22 cellular contexts compared by ENCODE assay signal in the genomic region with DNA sequence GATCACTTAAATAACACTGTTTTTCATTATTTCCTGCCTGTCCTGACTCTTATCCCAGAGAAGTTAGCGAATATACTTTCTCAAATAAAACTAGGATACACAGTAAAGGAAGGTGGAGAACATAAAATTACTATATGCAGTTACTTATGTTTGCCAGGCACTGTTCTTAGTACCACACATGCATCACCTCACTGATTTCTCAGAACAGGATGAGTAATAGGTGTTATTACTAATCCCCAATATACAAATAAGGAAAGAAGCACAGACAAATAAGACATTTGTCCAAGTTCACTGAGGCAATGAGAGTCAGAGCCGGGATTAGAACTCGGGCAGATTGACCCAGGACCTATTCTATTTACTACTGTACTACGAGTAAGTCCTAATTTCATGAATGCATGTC.
DNase-seq lines count a peak whose midpoint lies in the region; ATAC-seq and TF ChIP-seq lines count a peak whose summit lies in the region.
"Had no signal": no experiment of that assay in that cellular context is flagged by ENCODE, and none has a peak within 500 bp of the region (broad histone marks: within the 10 kb centered on the region; RNA-seq: fewer than 3 reads in every experiment).

No MANE protein-coding gene starts in this region.

- H4K20me1 ChIP-seq in GM23248 (ENCODE audit: insufficient read depth) (no peaks in the 10 kb centered on the region), mammary epithelial cell (ENCODE audit: insufficient read depth, low read length) (no peaks in the 10 kb centered on the region)
- H4K20me1 ChIP-seq: BLaER1 treated with 17β-estradiol and CSF1 and Interleukin-3, amounts not matched to agents 10 nM and 100 nM had no signal

- peak; percentile 42 for ATAC-seq in activated CD8-positive, alpha-beta T cell treated with anti-CD3 and anti-CD28 coated beads for 36 hours
- no peak for ATAC-seq in activated CD8-positive, alpha-beta T cell treated with anti-CD3 and anti-CD28 coated beads, Interleukin-2, amount 10 ng/mL, durations not matched to agents 7 days and 5 days
- no peak for ATAC-seq in activated CD8-positive, alpha-beta memory T cell treated with anti-CD3 and anti-CD28 coated beads, Interleukin-2, amount 10 ng/mL, durations not matched to agents 7 days and 5 days
- ATAC-seq: GM23338 had no signal

- H3K4me3 ChIP-seq in GM23248 (no peak overlapping the region), mammary epithelial cell (replicated peaks in 1 of 3; ENCODE audit: insufficient read depth in 1 of 3, low read depth in 2 of 3, low read length in 3 of 3) (no peak overlapping the region)
- H3K4me3 ChIP-seq: BLaER1 treated with 17β-estradiol and CSF1 and Interleukin-3, amounts not matched to agents 10 nM and 100 nM; GM23338; HAP-1 had no signal

- no TSS peak for BruUV-seq in mammary epithelial cell (replicated peaks; lab: Mats Ljungman, UMichigan)

- intact Hi-C loops in activated CD8-positive, alpha-beta T cell treated with anti-CD3 and anti-CD28 coated beads for 36 hours (cut with micrococcal nuclease): no loop called here
- intact Hi-C loops in mammary epithelial cell (cut with micrococcal nuclease): no loop called here

- no peaks in the 10 kb centered on the region for H3F3A ChIP-seq in GM23248 (ENCODE audit: insufficient read depth)

- CTCF ChIA-PET in activated CD8-positive, alpha-beta T cell treated with anti-CD3 and anti-CD28 coated beads for 36 hours (lab: Charles Lee): no interaction called here
- CTCF ChIA-PET in activated CD8-positive, alpha-beta T cell treated with anti-CD3 and anti-CD28 coated beads, Interleukin-2, amount 10 ng/mL, durations not matched to agents 7 days and 5 days (lab: Charles Lee): no interaction called here
- CTCF ChIA-PET in mammary epithelial cell (lab: Charles Lee; ENCODE audit: low non-redundant PET): no interaction called here
- CTCF ChIA-PET in activated CD8-positive, alpha-beta memory T cell treated with anti-CD3 and anti-CD28 coated beads, Interleukin-2, amount 10 ng/mL, durations not matched to agents 7 days and 5 days (lab: Charles Lee): no interaction called here

- no peaks in the 10 kb centered on the region for H3K4me1 Mint-ChIP-seq in activated CD8-positive, alpha-beta T cell treated with anti-CD3 and anti-CD28 coated beads for 36 hours (ENCODE audit: low read depth)
- no peaks in the 10 kb centered on the region for H3K4me1 Mint-ChIP-seq in activated CD8-positive, alpha-beta T cell treated with anti-CD3 and anti-CD28 coated beads, Interleukin-2, amount 10 ng/mL, durations not matched to agents 7 days and 5 days (ENCODE audit: low read depth)
- H3K4me1 Mint-ChIP-seq in activated CD8-positive, alpha-beta memory T cell treated with anti-CD3 and anti-CD28 coated beads, Interleukin-2, amount 10 ng/mL, durations not matched to agents 7 days and 5 days: no peaks in the 10 kb centered on the region

- in situ Hi-C loops in GM23248 (cut with MboI) (no loop called here), mammary epithelial cell (cut with MboI; ENCODE audit: low sequenced_read_pairs in 2 of 2) (no loop called here)

- H3K79me2 ChIP-seq in GM23248 (ENCODE audit: insufficient read depth): no peaks in the 10 kb centered on the region
- H3K79me2 ChIP-seq in mammary epithelial cell (ENCODE audit: insufficient read depth, low read length): no peaks in the 10 kb centered on the region

- no peaks in the 10 kb centered on the region for H3K9me3 Mint-ChIP-seq in activated CD8-positive, alpha-beta T cell treated with anti-CD3 and anti-CD28 coated beads for 36 hours
- H3K9me3 Mint-ChIP-seq in activated CD8-positive, alpha-beta T cell treated with anti-CD3 and anti-CD28 coated beads, Interleukin-2, amount 10 ng/mL, durations not matched to agents 7 days and 5 days (ENCODE audit: insufficient read depth): no peaks in the 10 kb centered on the region
- H3K9me3 Mint-ChIP-seq in activated CD8-positive, alpha-beta memory T cell treated with anti-CD3 and anti-CD28 coated beads, Interleukin-2, amount 10 ng/mL, durations not matched to agents 7 days and 5 days (ENCODE audit: low read depth): peaks cover 3% of the 10 kb centered on the region

- H2AFZ ChIP-seq in GM23248: no peak overlapping the region
- no peak overlapping the region for H2AFZ ChIP-seq in mammary epithelial cell (ENCODE audit: low read depth, low read length)

- H3K27ac ChIP-seq in GM23248: no peak overlapping the region
- H3K27ac ChIP-seq in mammary epithelial cell (ENCODE audit: insufficient read depth, low read depth, low read length): no peak overlapping the region
- H3K27ac ChIP-seq: BLaER1 treated with 17β-estradiol and CSF1 and Interleukin-3, amounts not matched to agents 10 nM and 100 nM had no signal

- H3K27ac Mint-ChIP-seq in activated CD8-positive, alpha-beta T cell treated with anti-CD3 and anti-CD28 coated beads for 36 hours: no peak overlapping the region
- H3K27ac Mint-ChIP-seq in activated CD8-positive, alpha-beta T cell treated with anti-CD3 and anti-CD28 coated beads, Interleukin-2, amount 10 ng/mL, durations not matched to agents 7 days and 5 days: no peak overlapping the region
- no peak overlapping the region for H3K27ac Mint-ChIP-seq in activated CD8-positive, alpha-beta memory T cell treated with anti-CD3 and anti-CD28 coated beads, Interleukin-2, amount 10 ng/mL, durations not matched to agents 7 days and 5 days
- H3K27ac Mint-ChIP-seq: CD4-positive, alpha-beta memory T cell had no signal

- no peaks in the 10 kb centered on the region for H3K9me3 ChIP-seq in GM23248 (ENCODE audit: low read depth)
- H3K9me3 ChIP-seq in mammary epithelial cell (replicated peaks; ENCODE audit: insufficient read depth, low read length): no peaks in the 10 kb centered on the region
- H3K9me3 ChIP-seq: Caco-2, HAP-1 had no signal

- 80 to 81% methylated on average over 4 of the region's 4 CpGs for WGBS in GM23248 (ENCODE audit: low coverage in 1 of 2, low lambda C conversion rate in 2 of 2, missing lambda C conversion rate in 2 of 2), 2 experiments
- 86% methylated on average over 4 of the region's 4 CpGs for WGBS in mammary epithelial cell (ENCODE audit: low coverage, missing lambda C conversion rate)

- no peaks in the 10 kb centered on the region for H3K36me3 ChIP-seq in GM23248 (ENCODE audit: low read depth)
- H3K36me3 ChIP-seq in mammary epithelial cell (ENCODE audit: insufficient read depth, low read length): no peaks in the 10 kb centered on the region
- H3K36me3 ChIP-seq: BLaER1 treated with 17β-estradiol and CSF1 and Interleukin-3, amounts not matched to agents 10 nM and 100 nM; HAP-1 had no signal

- TF ChIP-seq CTCF in activated CD8-positive, alpha-beta T cell treated with anti-CD3 and anti-CD28 coated beads for 36 hours (IDR thresholded peaks at IDR 0.05): no peak
- no peak for TF ChIP-seq CTCF in mammary epithelial cell (conservative IDR thresholded peaks at IDR 0.05 in 1 of 2, IDR thresholded peaks at IDR 0.05 in 1 of 2; ENCODE audit: extremely low read depth in 1 of 2, insufficient read depth in 1 of 2, low read depth in 1 of 2, low read length in 2 of 2)

- H3K9me2 ChIP-seq in GM23248 (ENCODE audit: insufficient read depth): no peaks in the 10 kb centered on the region

- H3K36me3 Mint-ChIP-seq in activated CD8-positive, alpha-beta T cell treated with anti-CD3 and anti-CD28 coated beads for 36 hours (ENCODE audit: low read depth): no peaks in the 10 kb centered on the region
- H3K36me3 Mint-ChIP-seq in activated CD8-positive, alpha-beta T cell treated with anti-CD3 and anti-CD28 coated beads, Interleukin-2, amount 10 ng/mL, durations not matched to agents 7 days and 5 days (ENCODE audit: low read depth): no peaks in the 10 kb centered on the region
- no peaks in the 10 kb centered on the region for H3K36me3 Mint-ChIP-seq in activated CD8-positive, alpha-beta memory T cell treated with anti-CD3 and anti-CD28 coated beads, Interleukin-2, amount 10 ng/mL, durations not matched to agents 7 days and 5 days
- H3K36me3 Mint-ChIP-seq: CD4-positive, alpha-beta memory T cell had no signal

- peaks cover 3% of the 10 kb centered on the region for H3K27me3 Mint-ChIP-seq in activated CD8-positive, alpha-beta T cell treated with anti-CD3 and anti-CD28 coated beads for 36 hours
- H3K27me3 Mint-ChIP-seq in activated CD8-positive, alpha-beta T cell treated with anti-CD3 and anti-CD28 coated beads, Interleukin-2, amount 10 ng/mL, durations not matched to agents 7 days and 5 days (ENCODE audit: low read depth): peaks cover 15% of the 10 kb centered on the region
- peaks cover 11% of the 10 kb centered on the region for H3K27me3 Mint-ChIP-seq in activated CD8-positive, alpha-beta memory T cell treated with anti-CD3 and anti-CD28 coated beads, Interleukin-2, amount 10 ng/mL, durations not matched to agents 7 days and 5 days

- POLR2A ChIA-PET in activated CD8-positive, alpha-beta T cell treated with anti-CD3 and anti-CD28 coated beads for 36 hours (lab: Charles Lee): no interaction called here
- POLR2A ChIA-PET in activated CD8-positive, alpha-beta T cell treated with anti-CD3 and anti-CD28 coated beads, Interleukin-2, amount 10 ng/mL, durations not matched to agents 7 days and 5 days (lab: Charles Lee): no interaction called here

- no peak for DNase-seq in activated CD8-positive, alpha-beta T cell treated with anti-CD3 and anti-CD28 coated beads for 36 hours
- no peak for DNase-seq in activated CD8-positive, alpha-beta T cell treated with anti-CD3 and anti-CD28 coated beads, Interleukin-2, amount 10 ng/mL, durations not matched to agents 7 days and 5 days
- peak; percentile 11 for DNase-seq in GM23248
- DNase-seq in mammary epithelial cell: peak; percentile 10
- peak; percentile 11 for DNase-seq in iris pigment epithelial cell (ENCODE audit: low read depth)
- no peak for DNase-seq in dedifferentiated amniotic fluid mesenchymal stem cell (ENCODE audit: extremely low spot score)
- DNase-seq in activated CD8-positive, alpha-beta memory T cell treated with anti-CD3 and anti-CD28 coated beads, Interleukin-2, amount 10 ng/mL, durations not matched to agents 7 days and 5 days: no peak
- DNase-seq in GF-D8 (lab: John Stamatoyannopoulos, UW): no peak
- DNase-seq: 8988T; Caco-2; CD4-positive, alpha-beta memory T cell; DMS 273 treated with DMSO at 0.1 percent for 48 hours; DMS79 treated with DMSO at 0.1 percent for 48 hours; Karpas-422; NCI-H1417; NCI-H1694 treated with DMSO at 0.1 percent for 48 hours; NCI-H446; NCI-H526 treated with DMSO at 0.1 percent for 48 hours; SHP77 treated with DMSO at 0.1 percent for 48 hours had no signal

- H3K9ac ChIP-seq in GM23248 (no peak overlapping the region), mammary epithelial cell (ENCODE audit: insufficient read depth, low read length) (no peak overlapping the region)
- H3K9ac ChIP-seq: BLaER1 treated with 17β-estradiol and CSF1 and Interleukin-3, amounts not matched to agents 10 nM and 100 nM had no signal

- no peaks in the 10 kb centered on the region for H3K27me3 ChIP-seq in GM23248 (replicated peaks; ENCODE audit: insufficient read depth)
- H3K27me3 ChIP-seq in mammary epithelial cell (ENCODE audit: insufficient read depth, low read length): peaks cover 8% of the 10 kb centered on the region
- H3K27me3 ChIP-seq: BLaER1 treated with 17β-estradiol and CSF1 and Interleukin-3, amounts not matched to agents 10 nM and 100 nM had no signal

- dilution Hi-C loops in mammary epithelial cell (cut with HindIII; ENCODE audit: low sequenced_read_pairs): no loop called here

- no peak overlapping the region for H3K4me3 Mint-ChIP-seq in activated CD8-positive, alpha-beta T cell treated with anti-CD3 and anti-CD28 coated beads for 36 hours
- H3K4me3 Mint-ChIP-seq in activated CD8-positive, alpha-beta T cell treated with anti-CD3 and anti-CD28 coated beads, Interleukin-2, amount 10 ng/mL, durations not matched to agents 7 days and 5 days: no peak overlapping the region
- no peak overlapping the region for H3K4me3 Mint-ChIP-seq in activated CD8-positive, alpha-beta memory T cell treated with anti-CD3 and anti-CD28 coated beads, Interleukin-2, amount 10 ng/mL, durations not matched to agents 7 days and 5 days
- H3K4me3 Mint-ChIP-seq: CD4-positive, alpha-beta memory T cell; GM23338 had no signal

- H3K4me1 ChIP-seq in GM23248 (ENCODE audit: insufficient read depth): no peaks in the 10 kb centered on the region
- H3K4me1 ChIP-seq in mammary epithelial cell (ENCODE audit: insufficient read depth, low read length): no peaks in the 10 kb centered on the region
- H3K4me1 ChIP-seq: Caco-2 had no signal

- H3K4me2 ChIP-seq in GM23248 (ENCODE audit: unreplicated experiment) (no peak overlapping the region), mammary epithelial cell (ENCODE audit: insufficient read depth, low read depth, low read length) (no peak overlapping the region)
- H3K4me2 ChIP-seq: BLaER1 treated with 17β-estradiol and CSF1 and Interleukin-3, amounts not matched to agents 10 nM and 100 nM had no signal

Comparison
In these comparisons a context has a peak if more than half of its experiments do, and no peak if none do; other contexts are left out.
1. DNase-seq: peak in GM23248 (single experiment), mammary epithelial cell (single experiment) and iris pigment epithelial cell (single experiment); none in activated CD8-positive, alpha-beta T cell treated with anti-CD3 and anti-CD28 coated beads for 36 hours (single experiment), activated CD8-positive, alpha-beta T cell treated with anti-CD3 and anti-CD28 coated beads, Interleukin-2, amount 10 ng/mL, durations not matched to agents 7 days and 5 days (single experiment), dedifferentiated amniotic fluid mesenchymal stem cell (single experiment), activated CD8-positive, alpha-beta memory T cell treated with anti-CD3 and anti-CD28 coated beads, Interleukin-2, amount 10 ng/mL, durations not matched to agents 7 days and 5 days (single experiment) and GF-D8 (single experiment).